Comparison of ENCODE assay signal across 12 cellular contexts in genomic region chr12:116591608-116592115, GRCh38. TPM values are rescaled to one million over a fixed set of nuclear protein-coding genes. Genes with fewer than 3 reads are reported as not detected.
A peak's percentile ranks its signal among the peaks of the same experiment; 100 is the strongest.
DNase-seq lines count a peak whose midpoint lies in the region; ATAC-seq and TF ChIP-seq lines count a peak whose summit lies in the region.
"Had no signal": no experiment of that assay in that cellular context is flagged by ENCODE, and none has a peak within 500 bp of the region (broad histone marks: within the 10 kb centered on the region; RNA-seq: fewer than 3 reads in every experiment).

No MANE protein-coding gene starts in this region.

- H3K4me2 ChIP-seq in BLaER1 (peak overlapping the region; percentile 15), osteoblast (ENCODE audit: insufficient read depth, low read length) (peak overlapping the region; percentile 28)

- in situ Hi-C loops in GM13977 (cut with MboI; ENCODE audit: low pct_unique_long_range_greater_than_20kb, low sequenced_read_pairs, unreplicated experiment): no loop called here

- ATAC-seq in GM21423 (IDR thresholded peaks at IDR 0.05; ENCODE audit: unreplicated experiment): no peak
- no peak for ATAC-seq in HG02642 (IDR thresholded peaks at IDR 0.05; ENCODE audit: poor library complexity, unreplicated experiment)
- no peak for ATAC-seq in HG03565 (IDR thresholded peaks at IDR 0.05; ENCODE audit: unreplicated experiment)

- no peak for TF ChIP-seq POLR2A in Peyer's patch (IDR thresholded peaks at IDR 0.05)

- no peaks in the 10 kb centered on the region for H3K27me3 ChIP-seq in BLaER1
- H3K27me3 ChIP-seq in Peyer's patch: no peaks in the 10 kb centered on the region
- no peaks in the 10 kb centered on the region for H3K27me3 ChIP-seq in osteoblast (ENCODE audit: insufficient read depth, low read length)

- peak overlapping the region; percentile 83 for H2AFZ ChIP-seq in osteoblast (ENCODE audit: low read length)

- no peaks in the 10 kb centered on the region for H3K79me2 ChIP-seq in osteoblast (ENCODE audit: insufficient read depth, low read length)

- H3K9ac ChIP-seq in BLaER1: peak overlapping the region; percentile 26; the same call in 1 of the 2 replicates

- H3K4me1 ChIP-seq in BLaER1: peaks cover 53% of the 10 kb centered on the region
- H3K4me1 ChIP-seq in Peyer's patch: peaks cover 0 to 12% (median 2%) of the 10 kb centered on the region in 4 donors
- peaks cover 9% of the 10 kb centered on the region for H3K4me1 ChIP-seq in osteoblast (ENCODE audit: insufficient read depth, low read length)

- DNase-seq in Peyer's patch (no peak), fibroblast of mammary gland (ENCODE audit: low read depth) (peak; percentile 76), osteoblast (ENCODE audit: insufficient read length, low spot score, missing footprints) (no peak), GM13977 (ENCODE audit: low spot score) (no peak)
- DNase-seq: activated naive CD4-positive, alpha-beta T cell treated with anti-CD3 and anti-CD28 coated beads, Interleukin-2, amount 10 ng/mL, durations not matched to agents 7 days and 5 days; NCI-H1048; NK-92 treated with Interleukin-12 subunit alpha and Interleukin-12 subunit beta, amount 100 ng/mL, for 24 hours had no signal

- H3K4me3 ChIP-seq in BLaER1: no peak overlapping the region
- H3K4me3 ChIP-seq in Peyer's patch: no peak overlapping the region
- H3K4me3 ChIP-seq in fibroblast of mammary gland (ENCODE audit: control insufficient read depth, low read depth, low read length): no peak overlapping the region
- H3K4me3 ChIP-seq in osteoblast (ENCODE audit: insufficient read depth, low read length): peak overlapping the region; percentile 21
- H3K4me3 ChIP-seq: lung had no signal

- TF ChIP-seq CTCF in Peyer's patch (IDR thresholded peaks at IDR 0.05) (no peak), fibroblast of mammary gland (conservative IDR thresholded peaks at IDR 0.05; ENCODE audit: control insufficient read depth, insufficient read depth, low read depth, low read length) (no peak), osteoblast (IDR thresholded peaks at IDR 0.05; ENCODE audit: extremely low read depth, low read depth, low read length) (no peak), GM13977 (IDR thresholded peaks at IDR 0.05; ENCODE audit: extremely low read depth, insufficient read depth, missing control alignments) (no peak)

- peak overlapping the region; percentile 57 for H3K27ac ChIP-seq in BLaER1
- peak overlapping the region in 3 of 4 donors; percentile 29 to 60 (median 42) for H3K27ac ChIP-seq in Peyer's patch
- no peak overlapping the region for H3K27ac ChIP-seq in osteoblast (ENCODE audit: low read depth, low read length)

- no peaks in the 10 kb centered on the region for H4K20me1 ChIP-seq in BLaER1
- H4K20me1 ChIP-seq in osteoblast (ENCODE audit: insufficient read depth, low read length): no peaks in the 10 kb centered on the region

- H3K36me3 ChIP-seq in BLaER1: no peaks in the 10 kb centered on the region
- no peaks in the 10 kb centered on the region for H3K36me3 ChIP-seq in Peyer's patch
- H3K36me3 ChIP-seq in osteoblast (ENCODE audit: insufficient read depth, low read length): no peaks in the 10 kb centered on the region

- no peaks in the 10 kb centered on the region for H3K9me3 ChIP-seq in BLaER1
- no peaks in the 10 kb centered on the region for H3K9me3 ChIP-seq in Peyer's patch
- no peaks in the 10 kb centered on the region for H3K9me3 ChIP-seq in osteoblast (ENCODE audit: low read depth, low read length)

RNA-seq across cellular contexts. Expression of gene MAP1LC3B2, which starts 32.5 kb away (rescaled TPM):
- total RNA-seq in Peyer's patch (1 to 10 TPM in 1 of 4 donors, not detected in 3; 1.9 TPM), osteoblast (0.29 and 1.1 TPM in 2 replicates)
